1 cellular context compared by ENCODE assay signal in the genomic region with DNA sequence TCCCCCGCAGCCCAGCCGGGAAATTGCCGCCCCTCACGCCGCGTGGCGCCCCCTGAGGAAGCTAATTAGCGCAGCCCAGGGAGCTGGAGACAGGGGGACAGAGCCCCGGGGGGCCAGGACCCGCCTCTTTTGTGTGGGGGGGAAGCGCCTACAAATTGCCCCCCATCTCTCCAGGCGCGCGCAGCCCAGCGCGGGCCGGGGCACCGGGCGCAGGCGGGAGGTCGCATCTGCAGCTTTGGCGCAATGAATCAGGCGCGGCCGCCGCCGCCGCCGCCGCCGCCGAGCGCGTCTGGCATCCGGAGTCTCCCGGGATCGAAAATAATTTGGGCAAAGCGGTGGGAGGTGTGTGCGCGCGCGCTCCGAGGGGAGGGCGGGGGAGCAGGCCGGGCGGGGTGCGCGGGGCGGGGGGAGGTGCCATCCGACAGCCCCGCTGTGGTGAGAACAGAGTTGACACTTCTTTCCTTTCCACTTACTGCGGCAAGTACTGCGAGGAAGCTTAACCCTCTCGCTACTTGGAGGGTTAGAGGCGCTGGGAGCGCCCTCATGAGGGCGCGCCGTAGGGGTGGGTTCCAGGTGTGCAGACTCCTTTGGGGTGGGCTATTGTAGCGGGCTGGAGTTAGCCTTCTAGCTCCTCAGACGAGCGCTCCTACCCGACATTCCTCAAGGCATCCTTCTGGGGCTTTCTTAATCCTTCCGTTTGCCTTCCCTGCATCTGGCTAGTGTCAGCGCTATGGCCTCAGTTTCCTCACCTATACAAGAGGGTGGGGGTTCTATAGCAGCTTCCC.
TF ChIP-seq lines count a peak whose summit lies in the region.

No MANE protein-coding gene starts in this region.

TF ChIP-seq in IMR-90, 13 proteins besides CTCF, POLR2A, EP300 and RAD21 (continued from another document):
- TF ChIP-seq, protein P1, sequence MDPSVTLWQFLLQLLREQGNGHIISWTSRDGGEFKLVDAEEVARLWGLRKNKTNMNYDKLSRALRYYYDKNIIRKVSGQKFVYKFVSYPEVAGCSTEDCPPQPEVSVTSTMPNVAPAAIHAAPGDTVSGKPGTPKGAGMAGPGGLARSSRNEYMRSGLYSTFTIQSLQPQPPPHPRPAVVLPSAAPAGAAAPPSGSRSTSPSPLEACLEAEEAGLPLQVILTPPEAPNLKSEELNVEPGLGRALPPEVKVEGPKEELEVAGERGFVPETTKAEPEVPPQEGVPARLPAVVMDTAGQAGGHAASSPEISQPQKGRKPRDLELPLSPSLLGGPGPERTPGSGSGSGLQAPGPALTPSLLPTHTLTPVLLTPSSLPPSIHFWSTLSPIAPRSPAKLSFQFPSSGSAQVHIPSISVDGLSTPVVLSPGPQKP (IDR thresholded peaks at IDR 0.05; ENCODE audit: borderline replicate concordance, low read depth, low read length), result no peak
- TF ChIP-seq MAZ (IDR thresholded peaks at IDR 0.05; ENCODE audit: borderline replicate concordance, low read depth, low read length), result no peak
- no peak for TF ChIP-seq CHD1 (IDR thresholded peaks at IDR 0.05; ENCODE audit: low read depth, low read length)
- TF ChIP-seq MAFK (IDR thresholded peaks at IDR 0.05; ENCODE audit: low read depth, low read length), result no peak
- TF ChIP-seq SMC3 (IDR thresholded peaks at IDR 0.05; ENCODE audit: low read depth, low read length), result no peak; the same call in 1 of the 2 replicates
